16 cellular contexts compared by ENCODE assay signal in genomic region chr10:110147961-110148360, GRCh38. TPM values are rescaled to one million over a fixed set of nuclear protein-coding genes. Genes with fewer than 3 reads are reported as not detected.
DNase-seq lines count a peak whose midpoint lies in the region; ATAC-seq and TF ChIP-seq lines count a peak whose summit lies in the region.
"Had no signal": no experiment of that assay in that cellular context is flagged by ENCODE, and none has a peak within 500 bp of the region (broad histone marks: within the 10 kb centered on the region; RNA-seq: fewer than 3 reads in every experiment).

No MANE protein-coding gene starts in this region.

- peak; percentile 33 for DNase-seq in Daoy (ENCODE audit: low read depth)
- peak; percentile 46 for DNase-seq in NOMO-1 treated with dmso at 0.1 percent for 144 hours (lab: John Stamatoyannopoulos, UW; ENCODE audit: unreplicated experiment)
- DNase-seq in foreskin fibroblast, result peak; percentile 8 to 27
- DNase-seq in NCI-H187 treated with DMSO at 0.1 percent for 48 hours (lab: John Stamatoyannopoulos, UW), result no peak
- DNase-seq in cortex of kidney (lab: John Stamatoyannopoulos, UW), result no peak
- DNase-seq in stimulated activated naive CD4-positive, alpha-beta T cell (lab: John Stamatoyannopoulos, UW), result no peak
- DNase-seq: activated T-cell treated with anti-CD3 and anti-CD28 coated beads, Interleukin-2, amount 50 U/mL, for 1 hour; amygdala; dermis blood vessel endothelial cell; lower lobe of right lung; NCI-H1105 treated with DMSO at 0.1 percent for 48 hours; NCI-H69; Right ventricle myocardium superior had no signal

- no peak overlapping the region for H3K4me3 ChIP-seq in foreskin fibroblast (ENCODE audit: low read depth in 1 of 2, low read length in 2 of 2)
- H3K4me3 ChIP-seq: lower lobe of right lung had no signal

- ATAC-seq in HG03060 (IDR thresholded peaks at IDR 0.05; ENCODE audit: low read depth, unreplicated experiment) (peak; percentile 68), GM21717 (IDR thresholded peaks at IDR 0.05; ENCODE audit: unreplicated experiment) (no peak)
- ATAC-seq: lower lobe of right lung, sciatic nerve had no signal

- no peak for TF ChIP-seq CTCF in foreskin fibroblast (IDR thresholded peaks at IDR 0.05; ENCODE audit: low read depth, low read length)

RNA-seq across cellular contexts. Expression of gene MXI1, which starts 59.4 kb away (rescaled TPM):
- total RNA-seq in Daoy (2014; rRNA removed; shearing (Covaris generic)), result 4.3 and 6.5 TPM in 2 replicates

Comparison
In these comparisons a context has a peak if more than half of its experiments do, and no peak if none do; other contexts are left out.
1. DNase-seq: peak in Daoy (single experiment), NOMO-1 treated with dmso at 0.1 percent for 144 hours (single experiment) and foreskin fibroblast (2 of 2); none in NCI-H187 treated with DMSO at 0.1 percent for 48 hours (single experiment), cortex of kidney (single experiment) and stimulated activated naive CD4-positive, alpha-beta T cell (0 of 6).